ENCODE assay signal across 8 cellular contexts in genomic region chr13:24272452-24273161, GRCh38. TPM values are rescaled to one million over a fixed set of nuclear protein-coding genes. Genes with fewer than 3 reads are reported as not detected.
A peak's percentile ranks its signal among the peaks of the same experiment; 100 is the strongest.
DNase-seq lines count a peak whose midpoint lies in the region; ATAC-seq and TF ChIP-seq lines count a peak whose summit lies in the region.
"Had no signal": no experiment of that assay in that cellular context is flagged by ENCODE, and none has a peak within 500 bp of the region (broad histone marks: within the 10 kb centered on the region; RNA-seq: fewer than 3 reads in every experiment).

No MANE protein-coding gene starts in this region.

- H3K4me1 ChIP-seq in ascending aorta (peaks cover 0 to 10% of the 10 kb centered on the region in 2 donors), lung (ENCODE audit: control insufficient read depth in 2 of 2, insufficient read depth in 2 of 2, low read length in 2 of 2) (peaks cover 12 to 16% of the 10 kb centered on the region in 2 donors), suprapubic skin (peaks cover 44% of the 10 kb centered on the region)

- peak; percentile 8 for DNase-seq in LNCaP clone FGC (ENCODE audit: low read depth)
- DNase-seq in ascending aorta (ENCODE audit: low spot score in 2 of 2): no peak
- peak; percentile 65 for DNase-seq in lung (ENCODE audit: low spot score)
- no peak for DNase-seq in suprapubic skin (ENCODE audit: low spot score in 2 of 2)
- DNase-seq in NCI-H1105 treated with DMSO at 0.1 percent for 48 hours (lab: John Stamatoyannopoulos, UW): no peak
- DNase-seq: Karpas-422 had no signal

- intact Hi-C loops in ascending aorta (cut with DNase I): no loop called here

- no peak for TF ChIP-seq EP300 in suprapubic skin (IDR thresholded peaks at IDR 0.05)

- TF ChIP-seq POLR2A in suprapubic skin (IDR thresholded peaks at IDR 0.05): no peak

- H3K36me3 ChIP-seq in ascending aorta: no peaks in the 10 kb centered on the region
- H3K36me3 ChIP-seq in lung (ENCODE audit: control insufficient read depth in 2 of 2, insufficient read depth in 2 of 2, low read length in 2 of 2): no peaks in the 10 kb centered on the region
- H3K36me3 ChIP-seq in suprapubic skin: no peaks in the 10 kb centered on the region

- WGBS in lung, 2 donors: 53 to 57% methylated on average over 18 of the region's 18 CpGs
- WGBS in suprapubic skin: 71% methylated on average over 18 of the region's 18 CpGs

- H3K9me3 ChIP-seq in ascending aorta (no peaks in the 10 kb centered on the region), lung (ENCODE audit: control insufficient read depth in 2 of 2, insufficient read depth in 1 of 2, low read length in 1 of 2) (no peaks in the 10 kb centered on the region), suprapubic skin (no peaks in the 10 kb centered on the region)

- H3K4me3 ChIP-seq in LNCaP clone FGC (ENCODE audit: low read depth, low read length): no peak overlapping the region
- H3K4me3 ChIP-seq in ascending aorta: peak overlapping the region; percentile 50 to 64
- no peak overlapping the region for H3K4me3 ChIP-seq in lung
- peak overlapping the region; percentile 44 for H3K4me3 ChIP-seq in suprapubic skin

- ATAC-seq in lung (ENCODE audit: insufficient read depth, low FRiP score) (peak; percentile 14), HG03354 (IDR thresholded peaks at IDR 0.05; ENCODE audit: poor library complexity, severe bottlenecking, unreplicated experiment) (no peak), GM18873 (IDR thresholded peaks at IDR 0.05; ENCODE audit: low FRiP score, unreplicated experiment) (no peak)

- H3K27ac ChIP-seq in ascending aorta (peak overlapping the region; percentile 85 to 88), lung (ENCODE audit: low read depth in 1 of 2, low read length in 1 of 2) (peak overlapping the region; percentile 73 to 96), suprapubic skin (peak overlapping the region; percentile 88)

- H3K27me3 ChIP-seq in ascending aorta: no peaks in the 10 kb centered on the region
- H3K27me3 ChIP-seq in lung (ENCODE audit: control insufficient read depth, insufficient read depth): no peaks in the 10 kb centered on the region
- H3K27me3 ChIP-seq in suprapubic skin: no peaks in the 10 kb centered on the region

- TF ChIP-seq CTCF in LNCaP clone FGC (IDR thresholded peaks at IDR 0.05; ENCODE audit: control insufficient read depth, extremely low read depth, insufficient read depth) (no peak), ascending aorta (IDR thresholded peaks at IDR 0.05) (no peak), lung (IDR thresholded peaks at IDR 0.05; ENCODE audit: control extremely low read depth, extremely low read depth) (no peak), suprapubic skin (IDR thresholded peaks at IDR 0.05) (no peak)

RNA-seq across cellular contexts. Expression of gene C1QTNF9, which starts 36.8 kb away (rescaled TPM):
- total RNA-seq in ascending aorta (not detected), lung (under 1 TPM in 1 of 2 donors, not detected in 1; 0.28 TPM), suprapubic skin (under 1 TPM in 2 of 4 donors, not detected in 2; 0.42 to 0.49 TPM)
- polyA plus RNA-seq in lung: under 1 TPM; 0.03 to 0.20 TPM

Comparison
In these comparisons a context has a peak if more than half of its experiments do, and no peak if none do; other contexts are left out.
1. DNase-seq: peak in LNCaP clone FGC (single experiment) and lung (single experiment); none in ascending aorta (0 of 2), suprapubic skin (0 of 2) and NCI-H1105 treated with DMSO at 0.1 percent for 48 hours (single experiment).
2. H3K4me3 ChIP-seq: peak in ascending aorta (2 of 2) and suprapubic skin (single experiment); none in LNCaP clone FGC (single experiment) and lung (single experiment).
3. Peak in every context shown above with its lines, with median percentiles within 50 percentile points of each other: H3K27ac ChIP-seq.